In genomic region chr1:901108-901859, GRCh38 we compare ENCODE assay signal across 2 cellular contexts.
TF ChIP-seq lines count a peak whose summit lies in the region.

No MANE protein-coding gene starts in this region.

TF ChIP-seq in HEK293, 187 proteins besides CTCF, POLR2A, EP300 and RAD21:
- TF ChIP-seq ZNF707 (tag by site-specific recombination; IDR thresholded peaks at IDR 0.05) (no peak), ZSCAN30 (tag by site-specific recombination; IDR thresholded peaks at IDR 0.05) (no peak), PRDM4 (tag by site-specific recombination; IDR thresholded peaks at IDR 0.05) (no peak), HOXC10 (CRISPR knock-in tag; IDR thresholded peaks at IDR 0.05) (no peak), BCL6B (tag by site-specific recombination; IDR thresholded peaks at IDR 0.05) (no peak), ZNF211 (tag by site-specific recombination; IDR thresholded peaks at IDR 0.05; ENCODE audit: low read depth) (no peak), ZSCAN16 (tag by site-specific recombination; IDR thresholded peaks at IDR 0.05) (peak; percentile 89), ZSCAN23 (tag by site-specific recombination; IDR thresholded peaks at IDR 0.05) (no peak), ZNF510 (tag by site-specific recombination; IDR thresholded peaks at IDR 0.05; ENCODE audit: insufficient replicate concordance) (no peak), ZNF596 (tag by site-specific recombination; IDR thresholded peaks at IDR 0.05) (no peak), ZNF560 (tag by site-specific recombination; IDR thresholded peaks at IDR 0.05; ENCODE audit: borderline replicate concordance) (no peak), ZNF19 (tag by site-specific recombination; IDR thresholded peaks at IDR 0.05; ENCODE audit: low read depth) (no peak), TRIM28 (IDR thresholded peaks at IDR 0.05; ENCODE audit: borderline replicate concordance, low read length) (no peak), ZBTB44 (tag by site-specific recombination; IDR thresholded peaks at IDR 0.05) (0 out of 2 replicates have a peak, but pooled peaks have one; percentile 22), SETDB1 (IDR thresholded peaks at IDR 0.05; ENCODE audit: insufficient read length, low read length) (no peak), ZNF600 (tag by site-specific recombination; IDR thresholded peaks at IDR 0.05) (peak; percentile 18; the same call in 1 of the 2 replicates), ZNF26 (tag by site-specific recombination; IDR thresholded peaks at IDR 0.05) (no peak), OSR2 (tag by site-specific recombination; IDR thresholded peaks at IDR 0.05) (no peak)

TF ChIP-seq in H1, 55 proteins besides CTCF, POLR2A, EP300 and RAD21:
- TF ChIP-seq BCL11A (IDR thresholded peaks at IDR 0.05; ENCODE audit: low read depth in 2 of 2, low read length in 2 of 2) (no peak), SP1 (IDR thresholded peaks at IDR 0.05; ENCODE audit: low read depth, low read length) (no peak), SIX5 (IDR thresholded peaks at IDR 0.05; ENCODE audit: low read depth, low read length) (no peak), PHF8 (conservative IDR thresholded peaks at IDR 0.05; ENCODE audit: low read depth, low read length) (no peak), EZH2 (IDR thresholded peaks at IDR 0.05; ENCODE audit: low read depth, low read length, severe bottlenecking) (no peak), HDAC2 (IDR thresholded peaks at IDR 0.05; ENCODE audit: borderline replicate concordance in 1 of 2, low read depth in 2 of 2, low read length in 2 of 2) (no peak), FOSL1 (IDR thresholded peaks at IDR 0.05; ENCODE audit: insufficient read depth, low read depth, low read length) (no peak), KDM4A (IDR thresholded peaks at IDR 0.05; ENCODE audit: low read depth, low read length, severe bottlenecking) (no peak), CEBPB (IDR thresholded peaks at IDR 0.05; ENCODE audit: low read depth, low read length) (no peak), CREB1 (IDR thresholded peaks at IDR 0.05) (no peak), SUZ12 (IDR thresholded peaks at IDR 0.05; ENCODE audit: low read length) (no peak), NANOG (IDR thresholded peaks at IDR 0.05; ENCODE audit: insufficient read depth, low read depth, low read length, poor library complexity, severe bottlenecking) (no peak), YY1 (IDR thresholded peaks at IDR 0.05; ENCODE audit: low read depth, low read length) (no peak), ATF3 (IDR thresholded peaks at IDR 0.05; ENCODE audit: insufficient read depth, low read depth, low read length) (no peak), HDAC6 (IDR thresholded peaks at IDR 0.05; ENCODE audit: low read depth, low read length) (no peak), JUND (IDR thresholded peaks at IDR 0.05; ENCODE audit: low read length) (no peak), TAF7 (optimal IDR thresholded peaks at IDR 0.05; ENCODE audit: borderline replicate concordance, low read depth, low read length) (no peak), TBP (IDR thresholded peaks at IDR 0.05; ENCODE audit: low read depth, low read length) (no peak)
